Comparison of ENCODE assay signal across 7 cellular contexts in the genomic region with DNA sequence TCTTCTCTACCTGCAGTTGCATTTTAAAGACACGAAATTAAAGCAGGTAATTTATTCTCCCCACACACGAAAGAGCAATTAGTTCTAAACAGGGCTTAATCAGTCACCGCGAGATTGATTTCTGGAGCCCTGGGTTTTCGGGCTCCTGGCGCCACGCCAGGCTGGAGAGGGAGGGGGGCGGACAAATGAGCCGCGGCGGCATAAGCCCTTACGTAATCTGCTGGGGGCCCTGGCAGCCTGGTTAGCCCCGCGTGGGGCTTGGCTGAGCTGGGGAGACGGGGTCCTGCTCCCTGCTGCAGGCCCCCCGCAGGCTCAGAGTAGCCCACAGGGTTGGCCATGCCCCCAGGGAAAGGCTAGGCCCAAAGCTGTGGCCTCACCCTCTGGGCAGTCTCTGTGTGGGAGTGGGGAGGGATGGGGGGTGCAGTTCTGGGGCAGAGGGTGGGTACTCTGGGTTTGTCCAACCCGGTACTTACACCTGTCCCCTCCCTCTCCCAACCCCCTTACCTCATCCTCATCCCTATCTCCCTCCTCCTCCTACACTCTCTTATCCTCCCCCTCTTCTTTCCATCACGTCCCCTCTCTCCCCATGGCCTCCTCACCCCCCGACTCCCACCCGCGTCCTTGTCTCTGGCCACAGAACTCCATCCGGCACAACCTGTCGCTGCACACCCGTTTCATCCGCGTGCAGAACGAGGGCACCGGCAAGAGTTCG. TPM values are rescaled to one million over a fixed set of nuclear protein-coding genes. Genes with fewer than 3 reads are reported as not detected.
DNase-seq lines count a peak whose midpoint lies in the region; ATAC-seq, FAIRE-seq and TF ChIP-seq lines count a peak whose summit lies in the region.

No MANE protein-coding gene starts in this region.

- no peak for TF ChIP-seq CTCF in mucosa of descending colon (IDR thresholded peaks at IDR 0.05)

- peak; percentile 93 for DNase-seq in NCI-H774 (lab: John Stamatoyannopoulos, UW)
- DNase-seq in mucosa of descending colon = peak in 2 of 3 donors; percentile 30 to 60
- DNase-seq in SIG-M5 (lab: John Stamatoyannopoulos, UW) = no peak
- DNase-seq in SHP77 treated with DMSO at 0.1 percent for 48 hours (lab: John Stamatoyannopoulos, UW) = no peak
- DNase-seq in RCC 7860 (ENCODE audit: low spot score) = no peak

- FAIRE-seq in RCC 7860 (lab: Jason Lieb, UNC) = no peak

- peak overlapping the region; percentile 66; the same call in 1 of the 2 replicates for H3K9ac ChIP-seq in HUES64 (ENCODE audit: low read depth, low read length)

- ATAC-seq in mucosa of descending colon = no peak

- peak overlapping the region; percentile 53 for H3K4me3 ChIP-seq in HUES64 (ENCODE audit: low read length)
- no peak overlapping the region for H3K4me3 ChIP-seq in mucosa of descending colon

- intact Hi-C loops in mucosa of descending colon (cut with DNase I, micrococcal nuclease) = no loop called here

- H3K4me1 ChIP-seq in HUES64 (ENCODE audit: insufficient read depth, low read length) = peaks cover 9% of the 10 kb centered on the region; the same call in 1 of the 2 replicates
- H3K4me1 ChIP-seq in mucosa of descending colon (ENCODE audit: low read depth) = peaks cover 8% of the 10 kb centered on the region

- H3K9me3 ChIP-seq in HUES64 (ENCODE audit: insufficient read depth, low read depth, low read length) = no peaks in the 10 kb centered on the region
- H3K9me3 ChIP-seq in mucosa of descending colon = no peaks in the 10 kb centered on the region

- no peaks in the 10 kb centered on the region for H3K36me3 ChIP-seq in HUES64 (ENCODE audit: insufficient read depth, low read length)
- H3K36me3 ChIP-seq in mucosa of descending colon (ENCODE audit: low read depth) = no peaks in the 10 kb centered on the region

- H3K27ac ChIP-seq in HUES64 (ENCODE audit: low read depth, low read length) = no peak overlapping the region
- peak overlapping the region; percentile 10 for H3K27ac ChIP-seq in cingulate gyrus (ENCODE audit: low read depth, low read length)

- peaks cover 60% of the 10 kb centered on the region for H3K27me3 ChIP-seq in HUES64 (ENCODE audit: insufficient read depth, low read length)

- 30% methylated on average over 29 of the region's 29 CpGs for WGBS in HUES64

RNA-seq across cellular contexts. Expression of a gene that starts 19.9 kb away (rescaled TPM):
- polyA plus RNA-seq in HUES64 (2013, experiment 1 of 2) = 1.2 TPM
- polyA plus RNA-seq in HUES64 (2013, experiment 2 of 2) = 1.5 TPM
- 1 to 10 TPM in 1 of 3 donors, under 1 TPM in 2; 0.65 to 2.0 (median 0.72) TPM for total RNA-seq in mucosa of descending colon

Comparison
In these comparisons a context has a peak if more than half of its experiments do, and no peak if none do; other contexts are left out.
1. DNase-seq: peak in NCI-H774 (single experiment) and mucosa of descending colon (2 of 3); none in SIG-M5 (single experiment), SHP77 treated with DMSO at 0.1 percent for 48 hours (single experiment) and RCC 7860 (single experiment).